In genomic region chr11:133243832-133244231, GRCh38 we compare ENCODE assay signal across 2 cellular contexts.
TF ChIP-seq lines count a peak whose summit lies in the region.

No MANE protein-coding gene starts in this region.

TF ChIP-seq in GM23338, 12 proteins besides CTCF, POLR2A, EP300 and RAD21:
- no peak for TF ChIP-seq ZNF462 (CRISPR knock-in tag; IDR thresholded peaks at IDR 0.05)
- no peak for TF ChIP-seq EZH2 (IDR thresholded peaks at IDR 0.05; ENCODE audit: low read depth, unreplicated experiment)
- no peak for TF ChIP-seq NANOG (IDR thresholded peaks at IDR 0.05; ENCODE audit: borderline replicate concordance)
- no peak for TF ChIP-seq EZH2phosphoT487 (IDR thresholded peaks at IDR 0.05; ENCODE audit: unreplicated experiment)

TF ChIP-seq in H1, 55 proteins besides CTCF, POLR2A, EP300 and RAD21 (continued from another document):
- TF ChIP-seq ASH2L (IDR thresholded peaks at IDR 0.05; ENCODE audit: low read length): no peak
- TF ChIP-seq TBP (IDR thresholded peaks at IDR 0.05; ENCODE audit: low read depth, low read length): no peak
- TF ChIP-seq E2F6 (IDR thresholded peaks at IDR 0.05): no peak
- no peak for TF ChIP-seq SIX5 (IDR thresholded peaks at IDR 0.05; ENCODE audit: low read depth, low read length)
- TF ChIP-seq MAX (IDR thresholded peaks at IDR 0.05): no peak
- TF ChIP-seq RXRA (IDR thresholded peaks at IDR 0.05; ENCODE audit: insufficient read depth, low read depth, low read length): no peak
- TF ChIP-seq HDAC2 (IDR thresholded peaks at IDR 0.05; ENCODE audit: borderline replicate concordance in 1 of 2, low read depth in 2 of 2, low read length in 2 of 2): no peak
- no peak for TF ChIP-seq KDM1A (IDR thresholded peaks at IDR 0.05; ENCODE audit: borderline replicate concordance, low read length)
- no peak for TF ChIP-seq EGR1 (IDR thresholded peaks at IDR 0.05; ENCODE audit: borderline replicate concordance, low read depth, low read length)
